13 cellular contexts compared by ENCODE assay signal in genomic region chr2:201419986-201420385, GRCh38. TPM values are rescaled to one million over a fixed set of nuclear protein-coding genes. Genes with fewer than 3 reads are reported as not detected.
A peak's percentile ranks its signal among the peaks of the same experiment; 100 is the strongest.
DNase-seq lines count a peak whose midpoint lies in the region; ATAC-seq and TF ChIP-seq lines count a peak whose summit lies in the region.
"Had no signal": no experiment of that assay in that cellular context is flagged by ENCODE, and none has a peak within 500 bp of the region (broad histone marks: within the 10 kb centered on the region; RNA-seq: fewer than 3 reads in every experiment).

No MANE protein-coding gene starts in this region.

- H3K27me3 Mint-ChIP-seq in activated naive CD4-positive, alpha-beta T cell treated with anti-CD3 and anti-CD28 coated beads, Interleukin-2, amount 50 U/mL, for 24 hours, result no peaks in the 10 kb centered on the region
- H3K27me3 Mint-ChIP-seq in activated T-helper 2 cell treated with anti-CD3 and anti-CD28 coated beads, Interferon-gamma antibody, Interleukin-2, Interleukin-4, amounts not matched to agents 10 μg/mL and 5 μg/mL and 100 μg/mL, durations not matched to agents 14 hours and 24 hours and 36 hours (ENCODE audit: low read depth), result no peaks in the 10 kb centered on the region

- peak overlapping the region in 2 of 3 donors; percentile 33 to 60 for H3K27ac ChIP-seq in thyroid gland
- H3K27ac ChIP-seq: coronary artery, psoas muscle, SJSA1 had no signal

- H3K4me1 ChIP-seq in thyroid gland, result peaks cover 17 to 48% of the 10 kb centered on the region in 2 donors
- peaks cover 13% of the 10 kb centered on the region for H3K4me1 ChIP-seq in mucosa of descending colon (ENCODE audit: low read depth)

- ATAC-seq in esophagus mucosa, result peak; percentile 10
- no peak for ATAC-seq in mucosa of descending colon

- peaks cover 66% of the 10 kb centered on the region for H3K4me1 Mint-ChIP-seq in activated naive CD4-positive, alpha-beta T cell treated with anti-CD3 and anti-CD28 coated beads, Interleukin-2, amount 50 U/mL, for 24 hours
- H3K4me1 Mint-ChIP-seq in activated T-helper 2 cell treated with anti-CD3 and anti-CD28 coated beads, Interferon-gamma antibody, Interleukin-2, Interleukin-4, amounts not matched to agents 10 μg/mL and 5 μg/mL and 100 μg/mL, durations not matched to agents 14 hours and 24 hours and 36 hours (ENCODE audit: low read depth), result peaks cover 28% of the 10 kb centered on the region

- peak overlapping the region; percentile 73 for H3K27ac Mint-ChIP-seq in activated naive CD4-positive, alpha-beta T cell treated with anti-CD3 and anti-CD28 coated beads, Interleukin-2, amount 50 U/mL, for 24 hours
- H3K27ac Mint-ChIP-seq in activated T-helper 2 cell treated with anti-CD3 and anti-CD28 coated beads, Interferon-gamma antibody, Interleukin-2, Interleukin-4, amounts not matched to agents 10 μg/mL and 5 μg/mL and 100 μg/mL, durations not matched to agents 14 hours and 24 hours and 36 hours, result peak overlapping the region; percentile 60

- no peak overlapping the region for H3K4me3 Mint-ChIP-seq in activated naive CD4-positive, alpha-beta T cell treated with anti-CD3 and anti-CD28 coated beads, Interleukin-2, amount 50 U/mL, for 24 hours
- H3K4me3 Mint-ChIP-seq in activated T-helper 2 cell treated with anti-CD3 and anti-CD28 coated beads, Interferon-gamma antibody, Interleukin-2, Interleukin-4, amounts not matched to agents 10 μg/mL and 5 μg/mL and 100 μg/mL, durations not matched to agents 14 hours and 24 hours and 36 hours (ENCODE audit: low read depth), result no peak overlapping the region

- peaks cover 6% of the 10 kb centered on the region for H3K36me3 Mint-ChIP-seq in activated naive CD4-positive, alpha-beta T cell treated with anti-CD3 and anti-CD28 coated beads, Interleukin-2, amount 50 U/mL, for 24 hours
- peaks cover 22% of the 10 kb centered on the region for H3K36me3 Mint-ChIP-seq in activated T-helper 2 cell treated with anti-CD3 and anti-CD28 coated beads, Interferon-gamma antibody, Interleukin-2, Interleukin-4, amounts not matched to agents 10 μg/mL and 5 μg/mL and 100 μg/mL, durations not matched to agents 14 hours and 24 hours and 36 hours (ENCODE audit: low read depth)

- H3K9me3 ChIP-seq in thyroid gland (no peaks in the 10 kb centered on the region), mucosa of descending colon (no peaks in the 10 kb centered on the region)
- H3K9me3 ChIP-seq: esophagus muscularis mucosa, psoas muscle, SJSA1 had no signal

- no peaks in the 10 kb centered on the region for H3K9me3 Mint-ChIP-seq in activated naive CD4-positive, alpha-beta T cell treated with anti-CD3 and anti-CD28 coated beads, Interleukin-2, amount 50 U/mL, for 24 hours
- H3K9me3 Mint-ChIP-seq in activated T-helper 2 cell treated with anti-CD3 and anti-CD28 coated beads, Interferon-gamma antibody, Interleukin-2, Interleukin-4, amounts not matched to agents 10 μg/mL and 5 μg/mL and 100 μg/mL, durations not matched to agents 14 hours and 24 hours and 36 hours, result no peaks in the 10 kb centered on the region

- no peaks in the 10 kb centered on the region for H3K27me3 ChIP-seq in thyroid gland
- H3K27me3 ChIP-seq: esophagus muscularis mucosa, SJSA1 had no signal

- no peak for TF ChIP-seq POLR2A in thyroid gland (IDR thresholded peaks at IDR 0.05)

- TF ChIP-seq CTCF in thyroid gland (IDR thresholded peaks at IDR 0.05) (no peak), mucosa of descending colon (IDR thresholded peaks at IDR 0.05) (no peak)

- WGBS in thyroid gland, 2 donors, result 89% methylated on average over 4 of the region's 4 CpGs

- DNase-seq in activated naive CD4-positive, alpha-beta T cell treated with Interleukin-2 at 50 U/mL for 16 hours, result no peak
- DNase-seq in activated T-helper 2 cell treated with anti-CD3 and anti-CD28 coated beads, Interferon-gamma antibody, Interleukin-2, Interleukin-4, amounts not matched to agents 10 μg/mL and 5 μg/mL and 100 μg/mL, durations not matched to agents 14 hours and 24 hours and 36 hours (ENCODE audit: low spot score), result no peak
- DNase-seq in thyroid gland (no peak), NCI-H345 treated with DMSO at 0.1 percent for 48 hours (lab: John Stamatoyannopoulos, UW; ENCODE audit: unreplicated experiment) (no peak), mucosa of descending colon (no peak), GF-D8 (lab: John Stamatoyannopoulos, UW) (no peak)
- DNase-seq: NCI-H146, psoas muscle had no signal

- intact Hi-C loops in activated T-helper 2 cell treated with anti-CD3 and anti-CD28 coated beads, Interferon-gamma antibody, Interleukin-2, Interleukin-4, amounts not matched to agents 10 μg/mL and 5 μg/mL and 100 μg/mL, durations not matched to agents 14 hours and 24 hours and 36 hours (cut with micrococcal nuclease), result no loop called here
- intact Hi-C loops in thyroid gland (cut with DNase I), result no loop called here
- intact Hi-C loops in mucosa of descending colon (cut with DNase I, micrococcal nuclease), result no loop called here

- H3K36me3 ChIP-seq in thyroid gland, result no peaks in the 10 kb centered on the region
- H3K36me3 ChIP-seq in mucosa of descending colon (ENCODE audit: low read depth), result no peaks in the 10 kb centered on the region
- H3K36me3 ChIP-seq: SJSA1 had no signal

- H3K4me3 ChIP-seq in thyroid gland (replicated peaks in 1 of 3), result no peak overlapping the region
- H3K4me3 ChIP-seq in mucosa of descending colon, result no peak overlapping the region
- H3K4me3 ChIP-seq: coronary artery, esophagus muscularis mucosa, psoas muscle, SJSA1 had no signal

RNA-seq across cellular contexts. Expression of gene TRAK2, which starts 31.3 kb away (rescaled TPM):
- total RNA-seq in activated T-helper 2 cell treated with anti-CD3 and anti-CD28 coated beads, Interferon-gamma antibody, Interleukin-2, Interleukin-4, amounts not matched to agents 10 μg/mL and 5 μg/mL and 100 μg/mL, durations not matched to agents 14 hours and 24 hours and 36 hours, result 27.1 and 27.7 TPM in 2 replicates
- total RNA-seq in esophagus mucosa, result 7.5 TPM
- 10 to 100 TPM; 71.7 to 89.6 (median 79.7) TPM for total RNA-seq in thyroid gland
- 10 to 100 TPM; 65.6 to 82.2 (median 76.0) TPM for total RNA-seq in mucosa of descending colon

RNA-seq across cellular contexts. Expression of gene STRADB, which starts 31.6 kb away (rescaled TPM):
- total RNA-seq in activated T-helper 2 cell treated with anti-CD3 and anti-CD28 coated beads, Interferon-gamma antibody, Interleukin-2, Interleukin-4, amounts not matched to agents 10 μg/mL and 5 μg/mL and 100 μg/mL, durations not matched to agents 14 hours and 24 hours and 36 hours, result 20.7 and 23.1 TPM in 2 replicates
- total RNA-seq in esophagus mucosa, result 12.9 TPM
- 10 to 100 TPM; 25.6 to 41.9 (median 31.4) TPM for total RNA-seq in thyroid gland
- 10 to 100 TPM; 47.4 to 79.1 (median 62.1) TPM for total RNA-seq in mucosa of descending colon
